1 cellular context compared by ENCODE assay signal in genomic region chr17:3526491-3526890, GRCh38.
TF ChIP-seq lines count a peak whose summit lies in the region.

No MANE protein-coding gene starts in this region.

TF ChIP-seq in IMR-90, 13 proteins besides CTCF, POLR2A, EP300 and RAD21 (continued from another document):
- no peak for TF ChIP-seq USF2 (IDR thresholded peaks at IDR 0.05; ENCODE audit: low read depth, low read length)
- no peak for TF ChIP-seq MAZ (IDR thresholded peaks at IDR 0.05; ENCODE audit: borderline replicate concordance, low read depth, low read length)
- TF ChIP-seq RCOR1 (IDR thresholded peaks at IDR 0.05; ENCODE audit: insufficient replicate concordance, low read length) = no peak
- no peak for TF ChIP-seq ELK1 (IDR thresholded peaks at IDR 0.05; ENCODE audit: borderline replicate concordance, low read depth, low read length)
